In genomic region chr17:39141915-39142664, GRCh38 we compare ENCODE assay signal across 28 cellular contexts. TPM values are rescaled to one million over a fixed set of nuclear protein-coding genes. Genes with fewer than 3 reads are reported as not detected.
"Had no signal": no experiment of that assay in that cellular context is flagged by ENCODE, and none has a peak within 500 bp of the region (broad histone marks: within the 10 kb centered on the region; RNA-seq: fewer than 3 reads in every experiment).

No MANE protein-coding gene starts in this region.

- H3K36me3 ChIP-seq: gastrocnemius medialis, heart left ventricle, left lung, lower lobe of right lung, ovary, spleen, tibial artery had no signal

- FAIRE-seq: colon, kidney had no signal

- H3K4me2 ChIP-seq: hepatocyte had no signal

- H3K79me2 ChIP-seq: hepatocyte had no signal

- H3K9me3 ChIP-seq: gastrocnemius medialis, heart left ventricle, lower lobe of right lung, ovary, psoas muscle, testis, tibial artery had no signal

- DNase-seq: dorsolateral prefrontal cortex; effector CD4-positive, alpha-beta T cell; gastrocnemius medialis; kidney; left lung; lower lobe of right lung; naive thymus-derived CD8-positive, alpha-beta T cell; nephron progenitor cell; nucleus accumbens; spleen; stimulated activated CD4-positive, alpha-beta T cell treated with anti-CD3 and anti-CD28 coated beads, Interleukin-4, amount 100 ng/mL, for 4 hours; stimulated activated naive CD8-positive, alpha-beta T cell treated with anti-CD3 and anti-CD28 coated beads, Interleukin-15, Interleukin-2, amounts not matched to agents 100 U/mL and 50 U/mL, for 24 hours; substantia nigra; testis; tibial artery had no signal

- H3K27ac ChIP-seq: dorsolateral prefrontal cortex, hepatocyte, left lung, lower lobe of right lung, ovary, psoas muscle, spleen, testis, tibial artery had no signal

- H3K4me3 ChIP-seq: dorsolateral prefrontal cortex, gastrocnemius medialis, heart left ventricle, hepatocyte, left lung, lower lobe of right lung, ovary, psoas muscle, skin epidermis, spleen, testis, tibial artery had no signal

- H3K27me3 ChIP-seq: dorsolateral prefrontal cortex, gastrocnemius medialis, heart left ventricle, hepatocyte, left lung, ovary, spleen, testis had no signal

- H3K4me1 ChIP-seq: left lung, lower lobe of right lung, psoas muscle, spleen, testis had no signal

- H2AFZ ChIP-seq: hepatocyte had no signal

RNA-seq across cellular contexts. Expression of gene PLXDC1, which starts 9.3 kb away (rescaled TPM):
- total RNA-seq: renal cortical epithelial cell had no signal

RNA-seq across cellular contexts. Expression of gene ARL5C, which starts 23.9 kb away (rescaled TPM):
- total RNA-seq: glomerular endothelial cell; heart left ventricle; hepatocyte; kidney; left lung; lower lobe of right lung; mesenteric fat pad; myocyte; naive thymus-derived CD8-positive, alpha-beta T cell; ovary; renal cortical epithelial cell; right cardiac atrium; spleen; testis had no signal
- polyA plus RNA-seq: esophagus; heart left ventricle; hepatocyte; naive thymus-derived CD8-positive, alpha-beta T cell; ovary; psoas muscle; right cardiac atrium; spleen; urinary bladder had no signal
